In the genomic region with DNA sequence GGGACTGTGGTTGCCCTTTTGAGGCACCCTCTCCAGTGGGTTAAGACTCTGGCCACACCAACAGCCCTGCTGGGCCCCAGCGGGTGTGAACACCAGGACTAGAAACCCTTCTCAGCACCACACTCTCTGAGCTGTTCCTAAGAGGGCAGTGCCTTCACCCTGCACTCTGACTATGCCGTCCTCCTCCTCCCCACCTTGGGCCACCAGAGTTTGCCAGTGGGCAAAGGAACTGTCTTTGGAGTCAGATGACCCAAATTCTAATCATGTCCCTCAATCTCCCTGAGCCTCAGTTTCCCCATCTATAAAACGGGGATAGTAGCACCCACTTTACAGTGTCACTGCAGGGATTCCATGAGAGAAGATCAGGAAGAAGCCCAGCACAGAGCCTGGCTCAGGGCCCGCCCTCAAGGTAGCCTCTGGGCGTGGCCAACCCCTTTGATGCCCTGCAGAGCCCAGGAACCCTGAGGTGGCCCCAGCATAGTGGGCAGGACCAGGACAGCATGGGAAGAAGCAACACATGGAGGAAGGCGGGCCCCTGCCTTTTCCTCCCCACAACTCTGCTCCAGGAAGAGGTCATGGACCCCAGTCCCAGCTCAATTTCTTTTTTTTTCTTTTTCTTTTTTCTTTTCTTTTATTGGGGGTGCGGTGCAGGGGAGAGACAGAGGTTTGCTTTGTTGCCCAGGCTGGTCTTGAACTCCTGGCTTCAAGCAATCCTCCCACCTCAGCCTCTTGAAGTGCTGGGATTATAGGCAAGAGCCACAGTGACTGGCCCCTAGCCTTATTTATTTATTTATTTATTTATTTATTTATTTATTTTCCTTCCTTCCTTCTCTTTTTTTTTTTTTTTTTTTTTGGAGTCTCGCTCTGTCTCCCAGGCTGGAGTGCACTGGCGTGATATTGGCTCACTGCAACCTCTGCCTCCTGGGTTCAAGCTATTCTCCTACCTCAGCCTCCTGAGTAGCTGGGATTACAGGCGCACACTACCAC, we compare ENCODE assay signal across 1 cellular context.
TF ChIP-seq lines count a peak whose summit lies in the region.

No MANE protein-coding gene starts in this region.

TF ChIP-seq in GM12878, 131 proteins besides CTCF, POLR2A, EP300 and RAD21 (continued from another document):
- TF ChIP-seq NR2C2 (IDR thresholded peaks at IDR 0.05; ENCODE audit: borderline replicate concordance, control insufficient read depth, insufficient read length, low read depth) (no peak), ZNF217 (IDR thresholded peaks at IDR 0.05) (no peak), MEF2A (IDR thresholded peaks at IDR 0.05; ENCODE audit: insufficient read depth, low read depth, low read length) (no peak), ZNF274 (IDR thresholded peaks at IDR 0.05; ENCODE audit: insufficient read depth, insufficient read length) (no peak), SP1 (IDR thresholded peaks at IDR 0.05; ENCODE audit: low read depth, low read length) (no peak), MTA3 (IDR thresholded peaks at IDR 0.05; ENCODE audit: borderline replicate concordance, low read length) (no peak)
- TF ChIP-seq, protein P1, sequence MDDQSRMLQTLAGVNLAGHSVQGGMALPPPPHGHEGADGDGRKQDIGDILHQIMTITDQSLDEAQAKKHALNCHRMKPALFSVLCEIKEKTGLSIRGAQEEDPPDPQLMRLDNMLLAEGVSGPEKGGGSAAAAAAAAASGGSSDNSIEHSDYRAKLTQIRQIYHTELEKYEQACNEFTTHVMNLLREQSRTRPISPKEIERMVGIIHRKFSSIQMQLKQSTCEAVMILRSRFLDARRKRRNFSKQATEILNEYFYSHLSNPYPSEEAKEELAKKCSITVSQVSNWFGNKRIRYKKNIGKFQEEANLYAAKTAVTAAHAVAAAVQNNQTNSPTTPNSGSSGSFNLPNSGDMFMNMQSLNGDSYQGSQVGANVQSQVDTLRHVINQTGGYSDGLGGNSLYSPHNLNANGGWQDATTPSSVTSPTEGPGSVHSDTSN (IDR thresholded peaks at IDR 0.05; ENCODE audit: insufficient replicate concordance, low read depth, low read length), result no peak
- TF ChIP-seq, protein P2, sequence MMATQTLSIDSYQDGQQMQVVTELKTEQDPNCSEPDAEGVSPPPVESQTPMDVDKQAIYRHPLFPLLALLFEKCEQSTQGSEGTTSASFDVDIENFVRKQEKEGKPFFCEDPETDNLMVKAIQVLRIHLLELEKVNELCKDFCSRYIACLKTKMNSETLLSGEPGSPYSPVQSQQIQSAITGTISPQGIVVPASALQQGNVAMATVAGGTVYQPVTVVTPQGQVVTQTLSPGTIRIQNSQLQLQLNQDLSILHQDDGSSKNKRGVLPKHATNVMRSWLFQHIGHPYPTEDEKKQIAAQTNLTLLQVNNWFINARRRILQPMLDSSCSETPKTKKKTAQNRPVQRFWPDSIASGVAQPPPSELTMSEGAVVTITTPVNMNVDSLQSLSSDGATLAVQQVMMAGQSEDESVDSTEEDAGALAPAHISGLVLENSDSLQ (IDR thresholded peaks at IDR 0.05), result no peak
TF ChIP-seq in GM12878: peak in this region for 0.
